Comparison of ENCODE assay signal across 14 cellular contexts in the genomic region with DNA sequence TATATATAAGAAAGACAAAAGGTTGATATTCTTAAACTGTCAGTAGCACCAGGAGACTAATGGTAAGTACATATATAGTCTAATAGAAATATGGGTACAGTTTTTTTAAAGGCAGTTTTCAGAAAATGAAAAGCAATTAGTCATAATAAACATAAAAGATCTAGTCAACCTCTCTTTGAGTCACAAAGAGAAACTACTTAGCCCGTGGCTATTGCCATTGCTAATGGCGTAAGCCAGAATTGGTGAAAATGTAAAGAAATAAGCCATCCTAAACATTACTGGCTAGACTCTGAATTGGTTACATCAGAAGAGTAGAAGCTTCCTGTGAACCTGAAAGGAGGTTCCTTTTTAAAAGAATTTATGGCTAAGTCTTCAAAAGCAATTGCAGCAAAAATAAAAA.
A peak's percentile ranks its signal among the peaks of the same experiment; 100 is the strongest.
DNase-seq lines count a peak whose midpoint lies in the region; ATAC-seq and TF ChIP-seq lines count a peak whose summit lies in the region.
"Had no signal": no experiment of that assay in that cellular context is flagged by ENCODE, and none has a peak within 500 bp of the region (broad histone marks: within the 10 kb centered on the region; RNA-seq: fewer than 3 reads in every experiment).

No MANE protein-coding gene starts in this region.

- H3K9me3 ChIP-seq in mammary epithelial cell (replicated peaks; ENCODE audit: insufficient read depth, low read length), result no peaks in the 10 kb centered on the region

- no peaks in the 10 kb centered on the region for H3K36me3 ChIP-seq in mammary epithelial cell (ENCODE audit: insufficient read depth, low read length)

- peak overlapping the region; percentile 20 for H2AFZ ChIP-seq in mammary epithelial cell (ENCODE audit: low read depth, low read length)
- H2AFZ ChIP-seq: GM23248 had no signal

- 30% methylated on average over 2 of the region's 2 CpGs for WGBS in mammary epithelial cell (ENCODE audit: low coverage, missing lambda C conversion rate)

- no TSS peak for BruUV-seq in mammary epithelial cell (replicated peaks; lab: Mats Ljungman, UMichigan)

- DNase-seq in COLO829 (ENCODE audit: low spot score) (peak; percentile 6), M059J (ENCODE audit: low read depth) (peak; percentile 7), mammary epithelial cell (peak; percentile 72), foreskin keratinocyte (peak; percentile 52 to 83), GM20000 (ENCODE audit: low spot score) (no peak), NCI-H526 treated with DMSO at 0.1 percent for 48 hours (lab: John Stamatoyannopoulos, UW) (no peak)
- DNase-seq: C1 segment of cervical spinal cord; CD4-positive, alpha-beta T cell; DMS79; GF-D8; GM23248 had no signal

- intact Hi-C loops in mammary epithelial cell (cut with micrococcal nuclease), result no loop called here

- H3K79me2 ChIP-seq in mammary epithelial cell (ENCODE audit: insufficient read depth, low read length), result no peaks in the 10 kb centered on the region

- CTCF ChIA-PET in mammary epithelial cell (lab: Charles Lee; ENCODE audit: low non-redundant PET), result no interaction called here

- H3K4me2 ChIP-seq in mammary epithelial cell (ENCODE audit: insufficient read depth, low read depth, low read length), result peak overlapping the region; percentile 49

- no peaks in the 10 kb centered on the region for H4K20me1 ChIP-seq in mammary epithelial cell (ENCODE audit: insufficient read depth, low read length)

- ATAC-seq in foreskin keratinocyte, result peak; percentile 94
- no peak for ATAC-seq in HG02885 (IDR thresholded peaks at IDR 0.05; ENCODE audit: poor library complexity, unreplicated experiment)
- ATAC-seq in HG03571 (IDR thresholded peaks at IDR 0.05; ENCODE audit: unreplicated experiment), result no peak
- ATAC-seq: HCT116 had no signal

- dilution Hi-C loops in mammary epithelial cell (cut with HindIII; ENCODE audit: low sequenced_read_pairs), result no loop called here

- TF ChIP-seq CTCF in mammary epithelial cell (conservative IDR thresholded peaks at IDR 0.05 in 1 of 2, IDR thresholded peaks at IDR 0.05 in 1 of 2; ENCODE audit: extremely low read depth in 1 of 2, insufficient read depth in 1 of 2, low read depth in 1 of 2, low read length in 2 of 2) (no peak), foreskin keratinocyte (conservative IDR thresholded peaks at IDR 0.05) (no peak), GM20000 (IDR thresholded peaks at IDR 0.05; ENCODE audit: extremely low read depth, missing control alignments) (no peak)

- H3K4me1 ChIP-seq in mammary epithelial cell (ENCODE audit: insufficient read depth, low read length), result peaks cover 16% of the 10 kb centered on the region
- peaks cover 10% of the 10 kb centered on the region for H3K4me1 ChIP-seq in foreskin keratinocyte

- H3K4me3 ChIP-seq in mammary epithelial cell (replicated peaks in 1 of 3; ENCODE audit: insufficient read depth in 1 of 3, low read depth in 2 of 3, low read length in 3 of 3), result no peak overlapping the region
- H3K4me3 ChIP-seq: GM23248 had no signal

- no peak overlapping the region for H3K9ac ChIP-seq in mammary epithelial cell (ENCODE audit: insufficient read depth, low read length)
- H3K9ac ChIP-seq: GM23248 had no signal

- in situ Hi-C loops in mammary epithelial cell (cut with MboI; ENCODE audit: low sequenced_read_pairs in 2 of 2), result no loop called here

- no peak overlapping the region for H3K27ac ChIP-seq in mammary epithelial cell (ENCODE audit: insufficient read depth, low read depth, low read length)
- H3K27ac ChIP-seq in foreskin keratinocyte, result peak overlapping the region; percentile 48
- H3K27ac ChIP-seq: GM23248 had no signal

- H3K27me3 ChIP-seq in mammary epithelial cell (ENCODE audit: insufficient read depth, low read length), result no peaks in the 10 kb centered on the region
- H3K27me3 ChIP-seq in foreskin keratinocyte, result no peaks in the 10 kb centered on the region

Comparison
In these comparisons a context has a peak if more than half of its experiments do, and no peak if none do; other contexts are left out.
1. DNase-seq: peak in COLO829 (single experiment), M059J (single experiment), mammary epithelial cell (single experiment) and foreskin keratinocyte (2 of 2); none in GM20000 (single experiment) and NCI-H526 treated with DMSO at 0.1 percent for 48 hours (single experiment).